ENCODE assay signal across 10 cellular contexts in the genomic region with DNA sequence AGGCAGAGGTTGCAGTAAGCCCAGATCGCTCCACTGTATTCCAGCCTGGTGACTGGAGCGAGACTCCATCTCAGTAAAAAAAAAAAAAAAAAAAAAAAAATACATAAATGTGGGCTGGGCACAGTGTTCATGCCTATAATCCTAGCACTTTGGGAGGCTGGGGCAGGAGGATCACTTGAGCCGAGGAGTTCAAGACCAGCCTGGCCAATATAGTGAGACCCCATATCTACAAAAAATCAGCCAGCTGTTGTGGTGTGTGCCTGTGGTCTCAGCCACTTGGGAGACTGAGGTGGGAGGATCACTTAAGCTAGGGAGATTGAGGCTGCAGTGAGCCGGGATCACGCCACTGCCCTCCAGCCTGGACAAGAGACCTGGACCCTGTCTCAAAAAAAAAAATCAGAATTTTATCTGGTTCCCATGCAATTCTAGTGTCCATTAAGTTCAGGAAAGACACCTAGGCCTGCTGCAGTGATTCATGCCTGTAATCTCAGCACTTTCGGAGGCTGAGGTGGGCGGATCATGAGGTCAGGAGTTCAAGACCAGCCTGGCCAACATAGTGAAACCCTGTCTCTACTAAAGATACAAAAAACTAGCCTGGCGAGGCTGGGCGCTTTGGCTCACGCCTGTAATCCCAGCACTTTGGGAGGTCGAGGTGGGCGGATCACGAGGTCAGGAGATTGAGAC. TPM values are rescaled to one million over a fixed set of nuclear protein-coding genes. Genes with fewer than 3 reads are reported as not detected.
"Had no signal": no experiment of that assay in that cellular context is flagged by ENCODE, and none has a peak within 500 bp of the region (broad histone marks: within the 10 kb centered on the region; RNA-seq: fewer than 3 reads in every experiment).

No MANE protein-coding gene starts in this region.

RNA-seq across cellular contexts. Expression of gene KREMEN2, which starts 32.7 kb away (rescaled TPM):
- total RNA-seq: activated naive CD4-positive, alpha-beta T cell treated with anti-CD3 and anti-CD28 coated beads for 36 hours; activated naive CD4-positive, alpha-beta T cell treated with anti-CD3 and anti-CD28 coated beads, Interleukin-2, amount 50 U/mL, for 72 hours; activated naive CD8-positive, alpha-beta T cell treated with anti-CD3 and anti-CD28 coated beads for 36 hours; activated T-helper 17 cell treated with anti-CD3 and anti-CD28 coated beads, Interleukin-2, amount 50 U/mL, for 72 hours; adrenal gland; aorta; ascending aorta; cardiac septum; cerebellum; chondrocyte had no signal
- polyA plus RNA-seq: adrenal gland, aorta had no signal

RNA-seq across cellular contexts. Expression of gene PKMYT1, which starts 48.9 kb away (rescaled TPM):
- total RNA-seq: ascending aorta had no signal
